Comparison of ENCODE assay signal across 8 cellular contexts in genomic region chr12:106138279-106138645, GRCh38. TPM values are rescaled to one million over a fixed set of nuclear protein-coding genes. Genes with fewer than 3 reads are reported as not detected.
DNase-seq lines count a peak whose midpoint lies in the region; ATAC-seq and TF ChIP-seq lines count a peak whose summit lies in the region.

No MANE protein-coding gene starts in this region.

- no peak for TF ChIP-seq EP300 in sigmoid colon (IDR thresholded peaks at IDR 0.05)

- H3K4me3 ChIP-seq in H7 (ENCODE audit: insufficient read depth, low read depth, low read length): peak overlapping the region; percentile 83
- H3K4me3 ChIP-seq in sigmoid colon: peak overlapping the region; percentile 55 to 77 (median 67)

- no peaks in the 10 kb centered on the region for H3K9me3 Mint-ChIP-seq in T-helper 2 cell treated with Interferon-gamma antibody and Interleukin-4, amounts not matched to agents 5 μg/mL and 100 μg/mL, for 36 hours
- H3K9me3 Mint-ChIP-seq in glutamatergic neuron (ENCODE audit: unreplicated experiment): peaks cover 2% of the 10 kb centered on the region

- intact Hi-C loops in sigmoid colon (cut with DNase I): loop anchor here (2.0 to 5.0 kb wide), 4 partner anchors 84 to 717 kb away; partner anchors contain the start of gene TCP11L2

- H3K36me3 ChIP-seq in H7 (replicated peaks; ENCODE audit: control insufficient read depth, insufficient read depth, low read length): no peaks in the 10 kb centered on the region; the same call in 1 of the 2 replicates
- H3K36me3 ChIP-seq in sigmoid colon: no peaks in the 10 kb centered on the region

- H3K9me3 ChIP-seq in sigmoid colon: no peaks in the 10 kb centered on the region

- H3K4me1 ChIP-seq in sigmoid colon: peaks cover 0 to 60% (median 38%) of the 10 kb centered on the region in 4 donors

- DNase-seq in H7 (no peak), glutamatergic neuron (no peak), sigmoid colon (no peak), HPDE6-E6E7 (ENCODE audit: extremely low spot score) (no peak), middle frontal gyrus (ENCODE audit: extremely low spot score, low spot score) (no peak), NCI-H524 treated with DMSO at 0.1 percent for 48 hours (lab: John Stamatoyannopoulos, UW) (no peak)
- no peak for DNase-seq in T-helper 2 cell treated with Interferon-gamma antibody and Interleukin-4, amounts not matched to agents 5 μg/mL and 100 μg/mL, for 36 hours (ENCODE audit: low spot score)

- peak overlapping the region; percentile 82 to 95 (median 92) for H3K27ac ChIP-seq in sigmoid colon

- H3K4me3 Mint-ChIP-seq in T-helper 2 cell treated with Interferon-gamma antibody and Interleukin-4, amounts not matched to agents 5 μg/mL and 100 μg/mL, for 36 hours: peak overlapping the region; percentile 63
- peak overlapping the region; percentile 86 for H3K4me3 Mint-ChIP-seq in glutamatergic neuron (ENCODE audit: unreplicated experiment)

- no peak overlapping the region for H3K27ac Mint-ChIP-seq in T-helper 2 cell treated with Interferon-gamma antibody and Interleukin-4, amounts not matched to agents 5 μg/mL and 100 μg/mL, for 36 hours
- no peak overlapping the region for H3K27ac Mint-ChIP-seq in glutamatergic neuron (ENCODE audit: unreplicated experiment)

- no peak for ATAC-seq in GM21367 (IDR thresholded peaks at IDR 0.05; ENCODE audit: unreplicated experiment)

- 5% methylated on average over 31 of the region's 31 CpGs for WGBS in sigmoid colon, 2 donors

- no peak for TF ChIP-seq POLR2A in sigmoid colon (IDR thresholded peaks at IDR 0.05)

- H3K27me3 ChIP-seq in H7 (ENCODE audit: control insufficient read depth, insufficient read depth, low read length): peaks cover 2% of the 10 kb centered on the region; the same call in 1 of the 2 replicates
- H3K27me3 ChIP-seq in sigmoid colon: no peaks in the 10 kb centered on the region

- H3K27me3 Mint-ChIP-seq in T-helper 2 cell treated with Interferon-gamma antibody and Interleukin-4, amounts not matched to agents 5 μg/mL and 100 μg/mL, for 36 hours (ENCODE audit: low read depth): peaks cover 72% of the 10 kb centered on the region
- H3K27me3 Mint-ChIP-seq in glutamatergic neuron (ENCODE audit: unreplicated experiment): peaks cover 4% of the 10 kb centered on the region

- H3K36me3 Mint-ChIP-seq in T-helper 2 cell treated with Interferon-gamma antibody and Interleukin-4, amounts not matched to agents 5 μg/mL and 100 μg/mL, for 36 hours (ENCODE audit: low read depth): no peaks in the 10 kb centered on the region
- no peaks in the 10 kb centered on the region for H3K36me3 Mint-ChIP-seq in glutamatergic neuron (ENCODE audit: unreplicated experiment)

- H3K4me1 Mint-ChIP-seq in T-helper 2 cell treated with Interferon-gamma antibody and Interleukin-4, amounts not matched to agents 5 μg/mL and 100 μg/mL, for 36 hours (ENCODE audit: low read depth): peaks cover 8% of the 10 kb centered on the region
- peaks cover 20% of the 10 kb centered on the region for H3K4me1 Mint-ChIP-seq in glutamatergic neuron (ENCODE audit: low read depth, unreplicated experiment)

- TF ChIP-seq CTCF in glutamatergic neuron (IDR thresholded peaks at IDR 0.05; ENCODE audit: partially characterized antibody, unreplicated experiment) (no peak), sigmoid colon (IDR thresholded peaks at IDR 0.05) (no peak)

RNA-seq across cellular contexts. Expression of gene NUAK1, which starts 0.5 kb away (rescaled TPM):
- 13.6 and 23.1 TPM in 2 replicates for total RNA-seq in H7 (2014; rRNA removed; shearing (Covaris generic))
- total RNA-seq in glutamatergic neuron (ENCODE audit: unreplicated experiment) (18.8 TPM), sigmoid colon (10 to 100 TPM in 1 of 4 donors, 1 to 10 TPM in 3; 5.8 to 12.1 (median 7.5) TPM)
- polyA plus RNA-seq in sigmoid colon: 1 to 10 TPM; 1.8 to 3.7 (median 2.6) TPM
